1 cellular context compared by ENCODE assay signal in the genomic region with DNA sequence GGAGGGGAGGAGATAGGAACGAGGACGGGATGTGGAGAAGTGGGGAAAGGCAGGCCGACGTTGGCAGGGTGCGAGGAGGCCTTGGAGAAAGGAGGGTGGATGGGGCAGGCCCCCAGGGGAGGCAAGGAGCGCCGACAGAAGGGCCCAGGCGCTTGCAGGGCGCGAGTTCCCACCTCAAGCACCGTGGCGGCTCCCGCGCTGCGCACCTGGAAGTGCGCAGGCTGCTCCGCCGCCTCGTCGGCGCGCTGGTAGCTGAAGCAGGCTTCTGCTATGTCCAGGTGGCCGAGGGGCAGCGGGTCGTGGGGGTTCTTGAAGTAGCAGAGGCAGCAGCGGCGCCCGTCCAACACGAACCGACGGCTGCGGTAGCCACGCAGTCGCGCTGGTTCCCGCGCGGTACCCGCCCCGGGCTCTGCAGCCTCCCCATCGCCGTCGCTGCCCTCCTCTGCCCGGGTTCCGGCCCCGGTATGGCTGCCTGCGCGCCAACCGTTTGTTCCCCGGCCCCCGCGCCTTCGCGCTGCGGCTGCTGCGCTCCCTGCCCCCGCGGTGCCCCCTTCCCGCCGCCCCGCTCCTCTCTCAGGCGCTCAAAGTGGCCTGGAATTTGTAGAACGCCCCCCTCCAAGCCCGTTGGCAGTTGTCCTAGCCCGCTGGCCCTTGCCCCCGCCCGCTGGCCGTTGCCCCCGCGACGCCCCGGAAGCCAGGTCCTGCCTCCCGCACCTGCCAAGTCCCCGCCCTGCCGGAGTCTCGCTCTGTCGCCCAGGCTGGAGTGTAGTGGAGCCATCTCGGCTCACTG.
TF ChIP-seq lines count a peak whose summit lies in the region.

No MANE protein-coding gene starts in this region.

TF ChIP-seq in HCT116, 20 proteins besides CTCF, POLR2A, EP300 and RAD21 (continued from another document):
- TF ChIP-seq, protein P1, sequence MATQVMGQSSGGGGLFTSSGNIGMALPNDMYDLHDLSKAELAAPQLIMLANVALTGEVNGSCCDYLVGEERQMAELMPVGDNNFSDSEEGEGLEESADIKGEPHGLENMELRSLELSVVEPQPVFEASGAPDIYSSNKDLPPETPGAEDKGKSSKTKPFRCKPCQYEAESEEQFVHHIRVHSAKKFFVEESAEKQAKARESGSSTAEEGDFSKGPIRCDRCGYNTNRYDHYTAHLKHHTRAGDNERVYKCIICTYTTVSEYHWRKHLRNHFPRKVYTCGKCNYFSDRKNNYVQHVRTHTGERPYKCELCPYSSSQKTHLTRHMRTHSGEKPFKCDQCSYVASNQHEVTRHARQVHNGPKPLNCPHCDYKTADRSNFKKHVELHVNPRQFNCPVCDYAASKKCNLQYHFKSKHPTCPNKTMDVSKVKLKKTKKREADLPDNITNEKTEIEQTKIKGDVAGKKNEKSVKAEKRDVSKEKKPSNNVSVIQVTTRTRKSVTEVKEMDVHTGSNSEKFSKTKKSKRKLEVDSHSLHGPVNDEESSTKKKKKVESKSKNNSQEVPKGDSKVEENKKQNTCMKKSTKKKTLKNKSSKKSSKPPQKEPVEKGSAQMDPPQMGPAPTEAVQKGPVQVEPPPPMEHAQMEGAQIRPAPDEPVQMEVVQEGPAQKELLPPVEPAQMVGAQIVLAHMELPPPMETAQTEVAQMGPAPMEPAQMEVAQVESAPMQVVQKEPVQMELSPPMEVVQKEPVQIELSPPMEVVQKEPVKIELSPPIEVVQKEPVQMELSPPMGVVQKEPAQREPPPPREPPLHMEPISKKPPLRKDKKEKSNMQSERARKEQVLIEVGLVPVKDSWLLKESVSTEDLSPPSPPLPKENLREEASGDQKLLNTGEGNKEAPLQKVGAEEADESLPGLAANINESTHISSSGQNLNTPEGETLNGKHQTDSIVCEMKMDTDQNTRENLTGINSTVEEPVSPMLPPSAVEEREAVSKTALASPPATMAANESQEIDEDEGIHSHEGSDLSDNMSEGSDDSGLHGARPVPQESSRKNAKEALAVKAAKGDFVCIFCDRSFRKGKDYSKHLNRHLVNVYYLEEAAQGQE (IDR thresholded peaks at IDR 0.05; ENCODE audit: low read depth) = no peak
- TF ChIP-seq YY1 (IDR thresholded peaks at IDR 0.05; ENCODE audit: extremely low read depth, insufficient replicate concordance, low read depth, low read length) (peak; percentile 14), SP1 (IDR thresholded peaks at IDR 0.05; ENCODE audit: low read depth) (peak; percentile 22; the same call in 1 of the 2 replicates), EZH2 (IDR thresholded peaks at IDR 0.05) (no peak), CBX3 (IDR thresholded peaks at IDR 0.05; ENCODE audit: low read depth) (no peak), ELF1 (IDR thresholded peaks at IDR 0.05; ENCODE audit: borderline replicate concordance, low read depth) (no peak), ZNF274 (IDR thresholded peaks at IDR 0.05; ENCODE audit: low read depth, low read length) (no peak)
- TF ChIP-seq, protein P2, sequence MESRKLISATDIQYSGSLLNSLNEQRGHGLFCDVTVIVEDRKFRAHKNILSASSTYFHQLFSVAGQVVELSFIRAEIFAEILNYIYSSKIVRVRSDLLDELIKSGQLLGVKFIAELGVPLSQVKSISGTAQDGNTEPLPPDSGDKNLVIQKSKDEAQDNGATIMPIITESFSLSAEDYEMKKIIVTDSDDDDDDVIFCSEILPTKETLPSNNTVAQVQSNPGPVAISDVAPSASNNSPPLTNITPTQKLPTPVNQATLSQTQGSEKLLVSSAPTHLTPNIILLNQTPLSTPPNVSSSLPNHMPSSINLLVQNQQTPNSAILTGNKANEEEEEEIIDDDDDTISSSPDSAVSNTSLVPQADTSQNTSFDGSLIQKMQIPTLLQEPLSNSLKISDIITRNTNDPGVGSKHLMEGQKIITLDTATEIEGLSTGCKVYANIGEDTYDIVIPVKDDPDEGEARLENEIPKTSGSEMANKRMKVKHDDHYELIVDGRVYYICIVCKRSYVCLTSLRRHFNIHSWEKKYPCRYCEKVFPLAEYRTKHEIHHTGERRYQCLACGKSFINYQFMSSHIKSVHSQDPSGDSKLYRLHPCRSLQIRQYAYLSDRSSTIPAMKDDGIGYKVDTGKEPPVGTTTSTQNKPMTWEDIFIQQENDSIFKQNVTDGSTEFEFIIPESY (IDR thresholded peaks at IDR 0.05; ENCODE audit: extremely low read depth, insufficient replicate concordance, low read length) = no peak
